8 cellular contexts compared by ENCODE assay signal in the genomic region with DNA sequence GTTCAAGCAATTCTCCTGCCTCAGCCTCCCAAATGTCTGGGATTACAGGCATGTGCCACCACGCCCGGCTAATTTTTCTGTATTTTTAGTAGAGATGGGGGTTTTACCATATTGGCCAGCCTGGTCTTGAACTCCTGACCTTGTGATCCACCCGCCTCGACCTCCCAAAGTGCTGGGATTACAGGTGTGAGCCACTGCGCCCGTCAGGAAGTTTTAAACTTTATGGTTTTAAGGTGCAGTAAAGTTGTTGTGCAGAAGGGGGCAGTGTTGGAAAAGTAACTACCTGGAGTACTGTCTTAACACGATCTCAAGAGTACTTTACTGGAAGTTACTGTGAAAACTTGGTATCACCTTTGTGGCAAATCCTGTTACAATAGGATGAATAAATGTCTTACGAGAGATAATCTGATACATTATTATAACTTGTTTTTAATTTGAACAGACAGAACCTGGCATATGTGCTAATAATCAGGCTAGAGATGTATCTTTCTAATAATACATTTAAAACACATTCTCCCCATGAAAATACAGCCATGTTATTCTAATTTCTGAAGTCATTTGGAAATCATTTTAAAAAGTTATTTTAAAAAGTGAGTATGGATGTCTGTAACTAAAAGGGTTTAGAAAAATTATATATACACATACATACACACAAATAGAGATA. TPM values are rescaled to one million over a fixed set of nuclear protein-coding genes. Genes with fewer than 3 reads are reported as not detected.
DNase-seq lines count a peak whose midpoint lies in the region; ATAC-seq and TF ChIP-seq lines count a peak whose summit lies in the region.

No MANE protein-coding gene starts in this region.

- H3K9me3 ChIP-seq in OCI-LY1 (ENCODE audit: low read length): no peaks in the 10 kb centered on the region
- H3K9me3 ChIP-seq in ovary: no peaks in the 10 kb centered on the region

- H3K4me2 ChIP-seq in OCI-LY1 (ENCODE audit: low read length): no peak overlapping the region

- no peaks in the 10 kb centered on the region for H3K9me2 ChIP-seq in OCI-LY1 (ENCODE audit: low read depth, low read length)

- TF ChIP-seq POLR2A in ovary (IDR thresholded peaks at IDR 0.05): no peak

- no peaks in the 10 kb centered on the region for H3K27me3 ChIP-seq in OCI-LY1 (ENCODE audit: insufficient read depth, low read length)
- H3K27me3 ChIP-seq in ovary: no peaks in the 10 kb centered on the region

- TF ChIP-seq CTCF in OCI-LY1 (IDR thresholded peaks at IDR 0.05; ENCODE audit: low read length) (peak; percentile 60), ovary (IDR thresholded peaks at IDR 0.05) (peak; percentile 36 to 59 (median 41))

- H3K36me3 Mint-ChIP-seq in activated T-cell treated with anti-CD3 and anti-CD28 coated beads, Interleukin-2, amount 50 U/mL, for 4 hours (ENCODE audit: insufficient read depth): no peaks in the 10 kb centered on the region

- peak; percentile 54 for ATAC-seq in HG03066 (IDR thresholded peaks at IDR 0.05; ENCODE audit: low read depth, unreplicated experiment)
- peak; percentile 69 to 78 for ATAC-seq in activated T-cell treated with anti-CD3 and anti-CD28 coated beads, Interleukin-2, amount 50 U/mL, for 4 hours
- ATAC-seq in GM19351 (IDR thresholded peaks at IDR 0.05; ENCODE audit: unreplicated experiment): no peak
- ATAC-seq in GM21360 (IDR thresholded peaks at IDR 0.05; ENCODE audit: unreplicated experiment): no peak

- H3K79me2 ChIP-seq in OCI-LY1 (ENCODE audit: insufficient read depth, low read length): no peaks in the 10 kb centered on the region

- H3K27ac ChIP-seq in OCI-LY1 (ENCODE audit: low read depth, low read length, poor library complexity, severe bottlenecking) (no peak overlapping the region), ovary (no peak overlapping the region)

- H4K20me1 ChIP-seq in OCI-LY1 (ENCODE audit: insufficient read depth, low read length): no peaks in the 10 kb centered on the region

- peaks cover 1% of the 10 kb centered on the region for H3K4me1 Mint-ChIP-seq in activated T-cell treated with anti-CD3 and anti-CD28 coated beads, Interleukin-2, amount 50 U/mL, for 4 hours (ENCODE audit: low read depth)

- H3K27me3 Mint-ChIP-seq in activated T-cell treated with anti-CD3 and anti-CD28 coated beads, Interleukin-2, amount 50 U/mL, for 4 hours (ENCODE audit: low read depth): peaks cover 2% of the 10 kb centered on the region

- DNase-seq in DMS53 (lab: John Stamatoyannopoulos, UW) (peak; percentile 68), fibroblast of the conjunctiva (ENCODE audit: low read depth) (peak; percentile 46), ovary (peak in 3 of 5 donors; percentile 25 to 55 (median 34))
- peak; percentile 48 for DNase-seq in activated T-cell treated with anti-CD3 and anti-CD28 coated beads, Interleukin-2, amount 50 U/mL, for 4 hours

- H3K4me1 ChIP-seq in OCI-LY1 (ENCODE audit: insufficient read depth, low read length, severe bottlenecking) (no peaks in the 10 kb centered on the region), ovary (ENCODE audit: insufficient read depth) (no peaks in the 10 kb centered on the region)

- intact Hi-C loops in ovary (cut with DNase I): no loop called here

- no peaks in the 10 kb centered on the region for H3F3A ChIP-seq in OCI-LY1 (ENCODE audit: insufficient read depth, low read length)

- WGBS in ovary, 3 donors: 3 to 7% (median 5%) methylated on average over 8 of the region's 8 CpGs

- no peak overlapping the region for H3K4me3 Mint-ChIP-seq in activated T-cell treated with anti-CD3 and anti-CD28 coated beads, Interleukin-2, amount 50 U/mL, for 4 hours

- no peaks in the 10 kb centered on the region for H3K9me3 Mint-ChIP-seq in activated T-cell treated with anti-CD3 and anti-CD28 coated beads, Interleukin-2, amount 50 U/mL, for 4 hours

- no peak overlapping the region for H3K4me3 ChIP-seq in OCI-LY1 (ENCODE audit: low read depth, low read length, poor library complexity, severe bottlenecking)
- H3K4me3 ChIP-seq in ovary: no peak overlapping the region

- no peak overlapping the region for H2AFZ ChIP-seq in OCI-LY1 (ENCODE audit: low read length)

- no peak overlapping the region for H3K9ac ChIP-seq in OCI-LY1 (ENCODE audit: low read length)

- H3K36me3 ChIP-seq in OCI-LY1 (ENCODE audit: insufficient read depth, low read length): no peaks in the 10 kb centered on the region
- no peaks in the 10 kb centered on the region for H3K36me3 ChIP-seq in ovary

- no peak for TF ChIP-seq EP300 in ovary (IDR thresholded peaks at IDR 0.05)

RNA-seq across cellular contexts. Expression of a gene that starts 10.8 kb away (rescaled TPM):
- total RNA-seq in activated T-cell treated with anti-CD3 and anti-CD28 coated beads, Interleukin-2, amount 50 U/mL, for 4 hours: under 1 TPM in 2 of 3 donors, not detected in 1; 0.33 to 0.91 TPM
- total RNA-seq in ovary: 1 to 10 TPM in 4 of 7 donors, under 1 TPM in 3; 0.58 to 4.3 (median 1.8) TPM
- polyA plus RNA-seq in ovary: under 1 TPM; 0.13 to 0.53 TPM

RNA-seq across cellular contexts. Expression of a gene that starts 48.7 kb away (rescaled TPM):
- total RNA-seq in activated T-cell treated with anti-CD3 and anti-CD28 coated beads, Interleukin-2, amount 50 U/mL, for 4 hours: 10 to 100 TPM; 18.4 to 21.2 (median 21.0) TPM
- total RNA-seq in ovary: 10 to 100 TPM in 6 of 7 donors, 1 to 10 TPM in 1; 8.1 to 18.4 (median 14.2) TPM
- polyA plus RNA-seq in ovary: 10 to 100 TPM; 11.7 to 13.0 TPM

Comparison
In these comparisons a context has a peak if more than half of its experiments do, and no peak if none do; other contexts are left out.
1. ATAC-seq: peak in HG03066 (single experiment) and activated T-cell treated with anti-CD3 and anti-CD28 coated beads, Interleukin-2, amount 50 U/mL, for 4 hours (2 of 2); none in GM19351 (single experiment) and GM21360 (single experiment).
2. Peak in every context shown above with its lines, with median percentiles within 50 percentile points of each other: DNase-seq.